In genomic region chr7:1536768-1537630, GRCh38 we compare ENCODE assay signal across 8 cellular contexts. TPM values are rescaled to one million over a fixed set of nuclear protein-coding genes. Genes with fewer than 3 reads are reported as not detected.
A peak's percentile ranks its signal among the peaks of the same experiment; 100 is the strongest.
DNase-seq lines count a peak whose midpoint lies in the region; ATAC-seq and TF ChIP-seq lines count a peak whose summit lies in the region.

No MANE protein-coding gene starts in this region.

- no peaks in the 10 kb centered on the region for H3K9me3 ChIP-seq in BLaER1
- H3K9me3 ChIP-seq in upper lobe of right lung, result no peaks in the 10 kb centered on the region

- H3K27ac ChIP-seq in BLaER1 (no peak overlapping the region), upper lobe of right lung (peak overlapping the region; percentile 88)

- H3K4me2 ChIP-seq in BLaER1, result peak overlapping the region; percentile 12; the same call in 1 of the 2 replicates

- in situ Hi-C loops in GM13977 (cut with MboI; ENCODE audit: low pct_unique_long_range_greater_than_20kb, low sequenced_read_pairs, unreplicated experiment), result no loop called here

- H3K4me3 ChIP-seq in BLaER1 (no peak overlapping the region), upper lobe of right lung (peak overlapping the region; percentile 55)

- ATAC-seq in upper lobe of right lung (peak; percentile 82), HG03108 (IDR thresholded peaks at IDR 0.05; ENCODE audit: unreplicated experiment) (no peak)

- TF ChIP-seq CTCF in upper lobe of right lung (IDR thresholded peaks at IDR 0.05), result no peak
- no peak for TF ChIP-seq CTCF in GM13977 (IDR thresholded peaks at IDR 0.05; ENCODE audit: extremely low read depth, insufficient read depth, missing control alignments)

- peak; percentile 97 for DNase-seq in NCI-H460 (ENCODE audit: extremely low read depth, low read depth)
- DNase-seq in epidermal melanocyte (ENCODE audit: insufficient read length, low spot score), result peak; percentile 96
- DNase-seq in mesenteric fat pad (ENCODE audit: low spot score), result peak; percentile 97
- peak; percentile 95 for DNase-seq in upper lobe of right lung
- DNase-seq in DMS153 treated with DMSO at 0.1 percent for 48 hours (lab: John Stamatoyannopoulos, UW; ENCODE audit: unreplicated experiment), result no peak
- no peak for DNase-seq in GM13977 (ENCODE audit: low spot score)

- intact Hi-C loops in upper lobe of right lung (cut with DNase I), result no loop called here

- H3K27me3 ChIP-seq in BLaER1 (no peaks in the 10 kb centered on the region), upper lobe of right lung (no peaks in the 10 kb centered on the region)

- peaks cover 95% of the 10 kb centered on the region for H3K4me1 ChIP-seq in BLaER1
- H3K4me1 ChIP-seq in upper lobe of right lung, result peaks cover 44% of the 10 kb centered on the region

- peaks cover 99% of the 10 kb centered on the region for H4K20me1 ChIP-seq in BLaER1

- H3K9ac ChIP-seq in BLaER1, result no peak overlapping the region

- H3K36me3 ChIP-seq in BLaER1 (peaks cover 79% of the 10 kb centered on the region), upper lobe of right lung (peaks cover 29% of the 10 kb centered on the region)

RNA-seq across cellular contexts. Expression of gene MAFK, which starts 6.5 kb away (rescaled TPM):
- total RNA-seq in NCI-H460 (2014; rRNA removed; shearing (Covaris generic)), result 114 and 126 TPM in 2 replicates
- 381 and 411 TPM in 2 replicates for polyA plus RNA-seq in NCI-H460 (2014; cell fraction: nucleus; rRNA removed)
- total RNA-seq in mesenteric fat pad, result 63.4 TPM
- total RNA-seq in upper lobe of right lung, result 64.8 TPM

RNA-seq across cellular contexts. Expression of gene TMEM184A, which starts 19.0 kb away (rescaled TPM):
- total RNA-seq in NCI-H460 (2014; rRNA removed; shearing (Covaris generic)), result 6.4 and 6.7 TPM in 2 replicates
- polyA plus RNA-seq in NCI-H460 (2014; cell fraction: nucleus; rRNA removed), result 21.4 and 27.9 TPM in 2 replicates
- 0.16 TPM for total RNA-seq in mesenteric fat pad
- total RNA-seq in upper lobe of right lung, result 4.4 TPM

RNA-seq across cellular contexts. Expression of gene INTS1, which starts 32.8 kb away (rescaled TPM):
- total RNA-seq in NCI-H460 (2014; rRNA removed; shearing (Covaris generic)), result 43.1 and 48.7 TPM in 2 replicates
- polyA plus RNA-seq in NCI-H460 (2014; cell fraction: nucleus; rRNA removed), result 130 and 165 TPM in 2 replicates
- total RNA-seq in mesenteric fat pad (56.3 TPM), upper lobe of right lung (49.2 TPM)

RNA-seq across cellular contexts. Expression of gene PSMG3, which starts 32.8 kb away (rescaled TPM):
- 125 and 137 TPM in 2 replicates for total RNA-seq in NCI-H460 (2014; rRNA removed; shearing (Covaris generic))
- polyA plus RNA-seq in NCI-H460 (2014; cell fraction: nucleus; rRNA removed), result 190 and 249 TPM in 2 replicates
- 17.8 TPM for total RNA-seq in mesenteric fat pad
- 20.3 TPM for total RNA-seq in upper lobe of right lung

Comparison
In these comparisons a context has a peak if more than half of its experiments do, and no peak if none do; other contexts are left out.
1. DNase-seq: peak in NCI-H460 (single experiment), epidermal melanocyte (single experiment), mesenteric fat pad (single experiment) and upper lobe of right lung (single experiment); none in DMS153 treated with DMSO at 0.1 percent for 48 hours (single experiment) and GM13977 (single experiment).